ENCODE assay signal across 10 cellular contexts in genomic region chr6:46863791-46864190, GRCh38. TPM values are rescaled to one million over a fixed set of nuclear protein-coding genes. Genes with fewer than 3 reads are reported as not detected.
"Had no signal": no experiment of that assay in that cellular context is flagged by ENCODE, and none has a peak within 500 bp of the region (broad histone marks: within the 10 kb centered on the region; RNA-seq: fewer than 3 reads in every experiment).

No MANE protein-coding gene starts in this region.

- H3K9me3 ChIP-seq: HAP-1 had no signal

- H3K27ac Mint-ChIP-seq: HFFc6, IgD-negative memory B cell had no signal

- H3K36me3 Mint-ChIP-seq: IgD-negative memory B cell had no signal

- H3K27ac ChIP-seq: GM23248, HL-60 had no signal

- H3K9ac ChIP-seq: GM23248 had no signal

- H2AFZ ChIP-seq: GM23248 had no signal

- H3K36me3 ChIP-seq: HAP-1 had no signal

- H3K4me1 ChIP-seq: HAP-1 had no signal

- H3K4me3 ChIP-seq: GM23248, HAP-1 had no signal

- FAIRE-seq: HepG2 had no signal

- H3K4me3 Mint-ChIP-seq: HFFc6, IgD-negative memory B cell had no signal

- H3K9me3 Mint-ChIP-seq: HFFc6, IgD-negative memory B cell had no signal

- ATAC-seq: HCT116, HepG2 had no signal

- DNase-seq: GM23248, GOT3, H7, HFFc6 had no signal

- H3K4me1 Mint-ChIP-seq: IgD-negative memory B cell had no signal

RNA-seq across cellular contexts. Expression of gene ADGRF5, which starts 57.9 kb away (rescaled TPM):
- total RNA-seq: H4, HepG2 had no signal
- polyA plus RNA-seq: HepG2, IgD-negative memory B cell had no signal
